24 cellular contexts compared by ENCODE assay signal in the genomic region with DNA sequence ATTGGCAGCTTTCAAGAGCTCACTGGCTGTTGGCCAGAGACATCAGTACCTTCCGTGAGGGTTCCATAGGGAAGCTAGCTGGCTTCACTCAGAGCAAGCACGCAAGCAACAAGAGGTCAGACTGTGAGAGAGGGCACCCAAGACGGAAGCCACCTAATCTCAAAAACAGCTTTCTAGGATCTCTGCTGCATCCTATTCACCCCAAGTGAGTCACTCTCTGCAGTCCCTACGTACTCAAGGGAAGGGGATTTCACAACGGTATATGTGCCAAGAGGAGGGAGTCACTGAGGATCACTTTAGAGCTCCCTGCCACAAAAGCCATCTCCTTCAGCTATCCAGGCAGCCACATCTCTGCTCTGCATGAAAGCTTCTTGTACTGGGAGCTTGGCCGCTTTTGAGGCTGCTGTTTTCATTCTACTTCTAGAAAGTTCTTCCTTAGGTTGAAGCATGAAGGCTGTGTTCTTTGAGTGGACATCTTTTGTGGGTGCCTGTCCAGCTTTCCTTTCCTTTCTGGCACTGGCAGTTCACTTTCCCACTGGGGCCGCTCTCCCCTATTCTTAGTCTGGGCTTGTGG.
DNase-seq lines count a peak whose midpoint lies in the region; ATAC-seq, FAIRE-seq and TF ChIP-seq lines count a peak whose summit lies in the region.
"Had no signal": no experiment of that assay in that cellular context is flagged by ENCODE, and none has a peak within 500 bp of the region (broad histone marks: within the 10 kb centered on the region; RNA-seq: fewer than 3 reads in every experiment).

No MANE protein-coding gene starts in this region.

- H3K9me3 ChIP-seq in adipocyte (ENCODE audit: control insufficient read depth, low read length): peaks cover 6% of the 10 kb centered on the region
- H3K9me3 ChIP-seq: adrenal gland had no signal

- peaks cover 9% of the 10 kb centered on the region for H3K27me3 ChIP-seq in adipocyte (replicated peaks; ENCODE audit: control insufficient read depth, insufficient read depth, low read length)
- H3K27me3 ChIP-seq: adrenal gland, right atrium auricular region had no signal

- no peak overlapping the region for H3K4me3 Mint-ChIP-seq in activated CD8-positive, alpha-beta T cell treated with anti-CD3 and anti-CD28 coated beads, Interleukin-2, amount 10 ng/mL, durations not matched to agents 7 days and 5 days
- no peak overlapping the region for H3K4me3 Mint-ChIP-seq in activated T-helper 17 cell treated with anti-CD3 and anti-CD28 coated beads, Interleukin-2, amount 50 U/mL, for 72 hours
- H3K4me3 Mint-ChIP-seq: activated B cell treated with CpG ODN at 0.5 μM for 24 hours had no signal

- no peak overlapping the region for H3K9ac ChIP-seq in adipocyte (ENCODE audit: low read length)
- H3K9ac ChIP-seq: KMS-11 had no signal

- no peaks in the 10 kb centered on the region for H3K9me3 Mint-ChIP-seq in activated CD8-positive, alpha-beta T cell treated with anti-CD3 and anti-CD28 coated beads, Interleukin-2, amount 10 ng/mL, durations not matched to agents 7 days and 5 days (ENCODE audit: insufficient read depth)
- H3K9me3 Mint-ChIP-seq in activated T-helper 17 cell treated with anti-CD3 and anti-CD28 coated beads, Interleukin-2, amount 50 U/mL, for 72 hours: peaks cover 6% of the 10 kb centered on the region

- H3K4me1 ChIP-seq in adipocyte (ENCODE audit: control insufficient read depth, insufficient read depth, low read length): no peaks in the 10 kb centered on the region
- H3K4me1 ChIP-seq: adrenal gland, Caco-2, left ventricle myocardium inferior, right atrium auricular region had no signal

- H3K27me3 Mint-ChIP-seq in activated CD8-positive, alpha-beta T cell treated with anti-CD3 and anti-CD28 coated beads, Interleukin-2, amount 10 ng/mL, durations not matched to agents 7 days and 5 days (ENCODE audit: low read depth): no peaks in the 10 kb centered on the region
- peaks cover 6% of the 10 kb centered on the region for H3K27me3 Mint-ChIP-seq in activated T-helper 17 cell treated with anti-CD3 and anti-CD28 coated beads, Interleukin-2, amount 50 U/mL, for 72 hours

- TF ChIP-seq CTCF in fibroblast of pulmonary artery (IDR thresholded peaks at IDR 0.05; ENCODE audit: low read length, missing control alignments): no peak

- H3K36me3 Mint-ChIP-seq in activated CD8-positive, alpha-beta T cell treated with anti-CD3 and anti-CD28 coated beads, Interleukin-2, amount 10 ng/mL, durations not matched to agents 7 days and 5 days (ENCODE audit: low read depth): no peaks in the 10 kb centered on the region
- no peaks in the 10 kb centered on the region for H3K36me3 Mint-ChIP-seq in activated T-helper 17 cell treated with anti-CD3 and anti-CD28 coated beads, Interleukin-2, amount 50 U/mL, for 72 hours (ENCODE audit: low read depth)

- peaks cover 2% of the 10 kb centered on the region for H3K4me1 Mint-ChIP-seq in activated CD8-positive, alpha-beta T cell treated with anti-CD3 and anti-CD28 coated beads, Interleukin-2, amount 10 ng/mL, durations not matched to agents 7 days and 5 days (ENCODE audit: low read depth)
- peaks cover 10% of the 10 kb centered on the region for H3K4me1 Mint-ChIP-seq in activated T-helper 17 cell treated with anti-CD3 and anti-CD28 coated beads, Interleukin-2, amount 50 U/mL, for 72 hours
- H3K4me1 Mint-ChIP-seq: activated B cell treated with CpG ODN at 0.5 μM for 24 hours had no signal

- no peaks in the 10 kb centered on the region for H3K36me3 ChIP-seq in adipocyte (ENCODE audit: control insufficient read depth, insufficient read depth, low read length, severe bottlenecking)
- H3K36me3 ChIP-seq: adrenal gland, left ventricle myocardium inferior, right atrium auricular region had no signal

- peak; percentile 63 for DNase-seq in Daoy (ENCODE audit: low read depth)
- DNase-seq in HTR-8/SVneo (ENCODE audit: insufficient read length, low spot score): peak; percentile 10
- DNase-seq in adipocyte (ENCODE audit: low read depth): peak; percentile 21
- DNase-seq in fibroblast of pulmonary artery (ENCODE audit: low read depth): peak; percentile 91
- no peak for DNase-seq in NCI-H748 (lab: John Stamatoyannopoulos, UW; ENCODE audit: unreplicated experiment)
- no peak for DNase-seq in activated CD8-positive, alpha-beta T cell treated with anti-CD3 and anti-CD28 coated beads, Interleukin-2, amount 10 ng/mL, durations not matched to agents 7 days and 5 days
- DNase-seq in germinal center (ENCODE audit: low spot score): no peak
- DNase-seq: activated B cell treated with CpG ODN at 0.5 μM for 24 hours; adrenal gland; Caco-2; GF-D8; H7; left ventricle myocardium inferior; NCI-H1417 treated with DMSO at 0.1 percent for 48 hours; NCI-H2227 treated with DMSO at 0.1 percent for 48 hours; nucleus accumbens; stimulated activated CD4-positive, alpha-beta T cell treated with anti-CD3 and anti-CD28 coated beads, Interleukin-2, amount 100 ng/mL, for 24 hours; T-helper 2 cell had no signal

- CTCF ChIA-PET in activated CD8-positive, alpha-beta T cell treated with anti-CD3 and anti-CD28 coated beads, Interleukin-2, amount 10 ng/mL, durations not matched to agents 7 days and 5 days (lab: Charles Lee): no interaction called here

- POLR2A ChIA-PET in activated CD8-positive, alpha-beta T cell treated with anti-CD3 and anti-CD28 coated beads, Interleukin-2, amount 10 ng/mL, durations not matched to agents 7 days and 5 days (lab: Charles Lee): no interaction called here

- no peak overlapping the region for H3K27ac Mint-ChIP-seq in activated CD8-positive, alpha-beta T cell treated with anti-CD3 and anti-CD28 coated beads, Interleukin-2, amount 10 ng/mL, durations not matched to agents 7 days and 5 days
- H3K27ac Mint-ChIP-seq in activated T-helper 17 cell treated with anti-CD3 and anti-CD28 coated beads, Interleukin-2, amount 50 U/mL, for 72 hours: no peak overlapping the region
- H3K27ac Mint-ChIP-seq: activated B cell treated with CpG ODN at 0.5 μM for 24 hours; activated T-helper 2 cell treated with anti-CD3 and anti-CD28 coated beads, Interferon-gamma antibody, Interleukin-2, Interleukin-4, amounts not matched to agents 10 μg/mL and 5 μg/mL and 100 μg/mL, durations not matched to agents 14 hours and 24 hours and 36 hours had no signal

- H3K4me3 ChIP-seq in adipocyte (ENCODE audit: low read length) (no peak overlapping the region), fibroblast of pulmonary artery (replicated peaks; ENCODE audit: low read depth, low read length) (no peak overlapping the region)
- H3K4me3 ChIP-seq: adrenal gland, left ventricle myocardium inferior, right atrium auricular region had no signal

- peak; percentile 44 for FAIRE-seq in HTR-8/SVneo (lab: Jason Lieb, UNC)
- FAIRE-seq: endometrium had no signal

- ATAC-seq in activated CD8-positive, alpha-beta T cell treated with anti-CD3 and anti-CD28 coated beads, Interleukin-2, amount 10 ng/mL, durations not matched to agents 7 days and 5 days: no peak
- ATAC-seq in activated T-helper 17 cell treated with anti-CD3 and anti-CD28 coated beads, Interleukin-2, amount 50 U/mL, for 72 hours (replicated peaks): no peak
- ATAC-seq: Right ventricle myocardium inferior had no signal

Comparison
In these comparisons a context has a peak if more than half of its experiments do, and no peak if none do; other contexts are left out.
1. DNase-seq: peak in Daoy (single experiment), HTR-8/SVneo (single experiment), adipocyte (single experiment) and fibroblast of pulmonary artery (single experiment); none in NCI-H748 (single experiment), activated CD8-positive, alpha-beta T cell treated with anti-CD3 and anti-CD28 coated beads, Interleukin-2, amount 10 ng/mL, durations not matched to agents 7 days and 5 days (single experiment) and germinal center (single experiment).